8 cellular contexts compared by ENCODE assay signal in the genomic region with DNA sequence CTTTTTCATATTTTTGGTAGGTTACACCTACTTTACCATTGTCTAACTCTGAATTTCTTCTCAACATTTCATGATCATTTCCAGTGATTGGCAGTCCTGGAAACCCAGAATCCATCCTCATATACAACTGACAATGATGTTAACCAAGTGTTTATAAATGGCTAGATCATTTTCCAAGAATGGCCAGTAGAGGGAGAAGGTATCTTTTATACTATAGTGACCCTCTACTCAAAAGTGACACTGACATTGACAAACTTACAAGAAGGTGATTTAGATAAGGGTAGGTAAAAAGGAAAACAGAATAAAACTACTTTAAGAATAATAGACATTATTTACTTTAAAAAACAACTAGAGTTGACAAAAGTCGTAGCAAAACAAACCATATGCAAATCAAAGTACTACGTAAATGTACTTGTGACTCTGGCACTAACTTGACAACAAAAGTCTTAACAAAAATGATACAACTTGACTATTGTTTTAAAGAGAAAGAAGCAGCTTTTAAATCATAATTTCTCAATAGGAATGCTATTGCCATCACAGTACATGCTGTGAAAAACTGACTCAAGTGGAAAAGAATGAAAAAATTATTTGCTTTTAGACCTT.
DNase-seq lines count a peak whose midpoint lies in the region; FAIRE-seq and TF ChIP-seq lines count a peak whose summit lies in the region.
"Had no signal": no experiment of that assay in that cellular context is flagged by ENCODE, and none has a peak within 500 bp of the region (broad histone marks: within the 10 kb centered on the region; RNA-seq: fewer than 3 reads in every experiment).

No MANE protein-coding gene starts in this region.

- no peaks in the 10 kb centered on the region for H3K9me3 ChIP-seq in neural progenitor cell (ENCODE audit: low read depth)

- H3K27ac ChIP-seq in brain microvascular endothelial cell (no peak overlapping the region), neural progenitor cell (no peak overlapping the region)
- H3K27ac ChIP-seq: SK-N-MC had no signal

- no peaks in the 10 kb centered on the region for H3K27me3 Mint-ChIP-seq in neural progenitor cell (ENCODE audit: insufficient read depth, low read depth)

- H3K4me1 ChIP-seq in neural progenitor cell = no peaks in the 10 kb centered on the region

- FAIRE-seq in GM18507 (lab: Jason Lieb, UNC) = peak; percentile 21
- no peak for FAIRE-seq in HTR-8/SVneo (lab: Jason Lieb, UNC)

- in situ Hi-C loops in brain microvascular endothelial cell (cut with HindIII; ENCODE audit: low pct_ligation_motif_present, low sequenced_read_pairs) = no loop called here

- no peaks in the 10 kb centered on the region for H3F3A ChIP-seq in neural progenitor cell (ENCODE audit: low read depth)

- H3K4me3 Mint-ChIP-seq in neural progenitor cell = no peak overlapping the region

- no peak overlapping the region for H3K4me2 ChIP-seq in neural progenitor cell

- H3K36me3 Mint-ChIP-seq in neural progenitor cell = peaks cover 3% of the 10 kb centered on the region

- H3K4me1 Mint-ChIP-seq in neural progenitor cell = peaks cover 3% of the 10 kb centered on the region

- no peaks in the 10 kb centered on the region for H3K9me3 Mint-ChIP-seq in neural progenitor cell

- H2AFZ ChIP-seq in neural progenitor cell (replicated peaks) = no peak overlapping the region

- TF ChIP-seq CTCF in LNCaP clone FGC (IDR thresholded peaks at IDR 0.05; ENCODE audit: control insufficient read depth, extremely low read depth, insufficient read depth) = peak; percentile 41
- TF ChIP-seq CTCF in brain microvascular endothelial cell (IDR thresholded peaks at IDR 0.05; ENCODE audit: low read depth, low read length, missing control alignments) = peak; percentile 50
- peak; percentile 67 for TF ChIP-seq CTCF in neural progenitor cell (IDR thresholded peaks at IDR 0.05)

- H3K79me2 ChIP-seq in neural progenitor cell (ENCODE audit: low read depth) = no peaks in the 10 kb centered on the region

- H3K27ac Mint-ChIP-seq in neural progenitor cell = no peak overlapping the region

- no peak overlapping the region for H3K4me3 ChIP-seq in LNCaP clone FGC (ENCODE audit: low read depth, low read length)
- H3K4me3 ChIP-seq in brain microvascular endothelial cell (ENCODE audit: low read depth, low read length) = no peak overlapping the region
- H3K4me3 ChIP-seq in neural progenitor cell = no peak overlapping the region
- H3K4me3 ChIP-seq: SK-N-MC had no signal

- H3K36me3 ChIP-seq in brain microvascular endothelial cell (replicated peaks) = no peaks in the 10 kb centered on the region
- H3K36me3 ChIP-seq in neural progenitor cell = no peaks in the 10 kb centered on the region

- H3K9ac ChIP-seq in neural progenitor cell = no peak overlapping the region

- no peaks in the 10 kb centered on the region for H3K27me3 ChIP-seq in brain microvascular endothelial cell (replicated peaks)
- H3K27me3 ChIP-seq in neural progenitor cell = no peaks in the 10 kb centered on the region

- H4K20me1 ChIP-seq in neural progenitor cell (ENCODE audit: low read depth) = no peaks in the 10 kb centered on the region

- DNase-seq in GM18507 (ENCODE audit: extremely low spot score, insufficient read length, low read depth) = no peak
- DNase-seq in LNCaP clone FGC (ENCODE audit: low read depth) = no peak
- DNase-seq in brain microvascular endothelial cell = no peak
- peak; percentile 17 for DNase-seq in neural progenitor cell (ENCODE audit: low spot score)
- no peak for DNase-seq in UCSD-AML1 (lab: John Stamatoyannopoulos, UW; ENCODE audit: unreplicated experiment)
- DNase-seq in stimulated activated CD8-positive, alpha-beta memory T cell treated with anti-CD3 and anti-CD28 coated beads, Interleukin-4, amount 100 ng/mL, for 48 hours = no peak
- no peak for DNase-seq in HTR-8/SVneo (ENCODE audit: insufficient read length, low spot score)
